Comparison of ENCODE assay signal across 16 cellular contexts in genomic region chr7:142760071-142760642, GRCh38. TPM values are rescaled to one million over a fixed set of nuclear protein-coding genes. Genes with fewer than 3 reads are reported as not detected.
DNase-seq lines count a peak whose midpoint lies in the region; ATAC-seq and TF ChIP-seq lines count a peak whose summit lies in the region.
"Had no signal": no experiment of that assay in that cellular context is flagged by ENCODE, and none has a peak within 500 bp of the region (broad histone marks: within the 10 kb centered on the region; RNA-seq: fewer than 3 reads in every experiment).

No MANE protein-coding gene starts in this region.

- peak; percentile 69 to 98 (median 96) for TF ChIP-seq POLR2A in body of pancreas (IDR thresholded peaks at IDR 0.05)

- H3K4me1 ChIP-seq in body of pancreas: peaks cover 62% of the 10 kb centered on the region

- no peak for TF ChIP-seq CTCF in body of pancreas (IDR thresholded peaks at IDR 0.05)

- H3K27ac ChIP-seq in body of pancreas: peak overlapping the region; percentile 74 to 89 (median 84)
- H3K27ac ChIP-seq: SK-N-MC had no signal

- H3K4me3 ChIP-seq in body of pancreas: no peak overlapping the region
- H3K4me3 ChIP-seq: SK-N-MC had no signal

- intact Hi-C loops in body of pancreas (cut with DNase I): no loop called here

- 19 to 25% methylated on average over 5 of the region's 5 CpGs for WGBS in body of pancreas, 2 donors

- H3K27me3 ChIP-seq in body of pancreas: no peaks in the 10 kb centered on the region

- peak; percentile 50 for DNase-seq in A172 (ENCODE audit: low spot score)
- peak; percentile 7 for DNase-seq in ELF-1 (ENCODE audit: low read depth, low spot score)
- peak; percentile 89 to 94 (median 92) for DNase-seq in body of pancreas
- peak; percentile 67 for DNase-seq in islet precursor cell
- DNase-seq in stimulated activated CD4-positive, alpha-beta T cell treated with anti-CD3 and anti-CD28 coated beads, Interleukin-2, amount 100 ng/mL, for 48 hours: no peak
- no peak for DNase-seq in NCI-H2196 treated with DMSO at 0.1 percent for 48 hours (lab: John Stamatoyannopoulos, UW; ENCODE audit: unreplicated experiment)
- DNase-seq in KBM-7: no peak
- DNase-seq: ACHN; CD4-positive, CD25-positive, alpha-beta regulatory T cell; MM.1S; NCI-H2081 treated with DMSO at 0.1 percent for 48 hours; NCI-H69 had no signal

- in situ Hi-C loops in KBM-7 (cut with MboI; ENCODE audit: low pct_unique_long_range_greater_than_20kb, low sequenced_read_pairs): no loop called here

- H3K36me3 ChIP-seq in body of pancreas (replicated peaks in 1 of 2; ENCODE audit: insufficient read depth in 1 of 2, low read depth in 2 of 2): no peaks in the 10 kb centered on the region

- H3K9me3 ChIP-seq in body of pancreas: no peaks in the 10 kb centered on the region

- ATAC-seq in body of pancreas: peak; percentile 92
- ATAC-seq: Panc1, Right ventricle myocardium inferior had no signal

RNA-seq across cellular contexts. Expression of gene PRSS2, which starts 10.6 kb away (rescaled TPM):
- total RNA-seq in A172 (2014; rRNA removed; shearing (Covaris generic)): not detected in 2 replicates
- over 10,000 TPM; 15,993 to 74,693 TPM for total RNA-seq in body of pancreas
- total RNA-seq: H4, Right ventricle myocardium inferior had no signal

RNA-seq across cellular contexts. Expression of gene PRSS1, which starts 10.9 kb away (rescaled TPM):
- total RNA-seq in A172 (2014; rRNA removed; shearing (Covaris generic)): not detected in 2 replicates
- over 10,000 TPM; 29,602 to 44,177 TPM for total RNA-seq in body of pancreas
- total RNA-seq: CD4-positive, CD25-positive, alpha-beta regulatory T cell; H4; Right ventricle myocardium inferior had no signal

Comparison
In these comparisons a context has a peak if more than half of its experiments do, and no peak if none do; other contexts are left out.
1. DNase-seq: peak in A172 (single experiment), ELF-1 (single experiment), body of pancreas (4 of 4) and islet precursor cell (single experiment); none in stimulated activated CD4-positive, alpha-beta T cell treated with anti-CD3 and anti-CD28 coated beads, Interleukin-2, amount 100 ng/mL, for 48 hours (0 of 2), NCI-H2196 treated with DMSO at 0.1 percent for 48 hours (single experiment) and KBM-7 (single experiment).
2. RNA of gene PRSS2, which starts 10.6 kb away (total RNA-seq): 15,993 to 74,693 TPM in body of pancreas; not detected in A172; every median in the first group is over 1,000 times any median in the second.
3. RNA of gene PRSS1, which starts 10.9 kb away (total RNA-seq): 29,602 to 44,177 TPM in body of pancreas; not detected in A172; every median in the first group is over 1,000 times any median in the second.